ENCODE assay signal across 9 cellular contexts in genomic region chr12:30691122-30691879, GRCh38. TPM values are rescaled to one million over a fixed set of nuclear protein-coding genes. Genes with fewer than 3 reads are reported as not detected.
DNase-seq lines count a peak whose midpoint lies in the region; ATAC-seq and TF ChIP-seq lines count a peak whose summit lies in the region.
"Had no signal": no experiment of that assay in that cellular context is flagged by ENCODE, and none has a peak within 500 bp of the region (broad histone marks: within the 10 kb centered on the region; RNA-seq: fewer than 3 reads in every experiment).

No MANE protein-coding gene starts in this region.

- TF ChIP-seq CTCF in ovary (IDR thresholded peaks at IDR 0.05) = no peak

- peak; percentile 43 for DNase-seq in GM04503 (ENCODE audit: low read depth)
- peak; percentile 40 for DNase-seq in NCI-H226
- peak; percentile 31 for DNase-seq in epidermal melanocyte (ENCODE audit: insufficient read length, low spot score)
- DNase-seq in ovary = peak in 3 of 5 donors; percentile 22 to 28 (median 26)
- DNase-seq in inferior parietal cortex (ENCODE audit: extremely low spot score) = no peak
- DNase-seq in foreskin melanocyte = no peak
- no peak for DNase-seq in DMS153 treated with DMSO at 0.1 percent for 48 hours (lab: John Stamatoyannopoulos, UW; ENCODE audit: unreplicated experiment)

- peaks cover 13% of the 10 kb centered on the region for H3K4me1 ChIP-seq in ovary (ENCODE audit: insufficient read depth)

- H3K27ac ChIP-seq in ovary = no peak overlapping the region
- H3K27ac ChIP-seq: Peyer's patch had no signal

- intact Hi-C loops in ovary (cut with DNase I) = no loop called here

- TF ChIP-seq EP300 in ovary (IDR thresholded peaks at IDR 0.05) = no peak

- no peaks in the 10 kb centered on the region for H3K36me3 ChIP-seq in ovary

- TF ChIP-seq POLR2A in ovary (IDR thresholded peaks at IDR 0.05) = no peak

- no peak for ATAC-seq in GM21723 (IDR thresholded peaks at IDR 0.05; ENCODE audit: unreplicated experiment)

- no peak overlapping the region for H3K4me3 ChIP-seq in ovary
- H3K4me3 ChIP-seq: Peyer's patch had no signal

- no peaks in the 10 kb centered on the region for H3K27me3 ChIP-seq in ovary
- H3K27me3 ChIP-seq: Peyer's patch had no signal

- WGBS in ovary, 3 donors = 47 to 55% (median 51%) methylated on average over 4 of the region's 4 CpGs

- no peaks in the 10 kb centered on the region for H3K9me3 ChIP-seq in ovary
- H3K9me3 ChIP-seq: Peyer's patch had no signal

RNA-seq across cellular contexts. Expression of gene IPO8, which starts 4.4 kb away (rescaled TPM):
- total RNA-seq in ovary = 10 to 100 TPM; 23.4 to 49.6 (median 47.1) TPM
- polyA plus RNA-seq in ovary = 10 to 100 TPM; 15.7 to 34.5 TPM

Comparison
In these comparisons a context has a peak if more than half of its experiments do, and no peak if none do; other contexts are left out.
1. DNase-seq: peak in GM04503 (single experiment), NCI-H226 (single experiment), epidermal melanocyte (single experiment) and ovary (3 of 5); none in inferior parietal cortex (single experiment), foreskin melanocyte (single experiment) and DMS153 treated with DMSO at 0.1 percent for 48 hours (single experiment).